1 cellular context compared by ENCODE assay signal in the genomic region with DNA sequence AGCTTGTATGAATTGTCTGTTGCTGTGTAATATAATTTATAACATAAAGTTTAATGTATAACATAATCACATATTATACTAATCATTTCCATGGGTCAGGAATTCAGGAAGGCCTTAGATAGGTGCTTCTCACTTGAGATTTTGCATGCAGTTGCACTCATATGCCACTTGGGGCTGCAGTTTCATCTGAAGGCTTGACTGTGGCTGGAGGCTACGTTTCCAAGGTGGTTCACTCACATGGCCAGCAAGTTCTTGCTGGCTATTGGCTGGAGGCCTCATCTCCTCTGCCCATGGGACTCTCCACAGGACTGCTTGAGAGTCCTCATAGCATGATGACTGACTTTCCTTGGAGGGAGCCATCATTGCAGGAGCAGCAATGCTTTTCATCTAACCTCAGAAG.
TF ChIP-seq lines count a peak whose summit lies in the region.

No MANE protein-coding gene starts in this region.

TF ChIP-seq in GM12878, 131 proteins besides CTCF, POLR2A, EP300 and RAD21:
- no peak for TF ChIP-seq IKZF2 (IDR thresholded peaks at IDR 0.05)
- TF ChIP-seq CHD1 (IDR thresholded peaks at IDR 0.05; ENCODE audit: low read depth, low read length), result no peak
- no peak for TF ChIP-seq HDAC6 (IDR thresholded peaks at IDR 0.05; ENCODE audit: unreplicated experiment)
- no peak for TF ChIP-seq TBL1XR1 (IDR thresholded peaks at IDR 0.05; ENCODE audit: low read depth, low read length)
- TF ChIP-seq NFIC (IDR thresholded peaks at IDR 0.05; ENCODE audit: low read depth, low read length), result no peak
- no peak for TF ChIP-seq RCOR1 (conservative IDR thresholded peaks at IDR 0.05; ENCODE audit: low read depth, low read length)
- no peak for TF ChIP-seq BMI1 (IDR thresholded peaks at IDR 0.05; ENCODE audit: borderline replicate concordance)
- TF ChIP-seq SIN3A (IDR thresholded peaks at IDR 0.05; ENCODE audit: low read depth, low read length), result no peak
- no peak for TF ChIP-seq SREBF2 (IDR thresholded peaks at IDR 0.05; ENCODE audit: low read length)
- TF ChIP-seq WRNIP1 (IDR thresholded peaks at IDR 0.05; ENCODE audit: borderline replicate concordance, low read depth, low read length), result no peak
- TF ChIP-seq ESRRA (IDR thresholded peaks at IDR 0.05; ENCODE audit: low read length), result no peak
- TF ChIP-seq, protein P1, sequence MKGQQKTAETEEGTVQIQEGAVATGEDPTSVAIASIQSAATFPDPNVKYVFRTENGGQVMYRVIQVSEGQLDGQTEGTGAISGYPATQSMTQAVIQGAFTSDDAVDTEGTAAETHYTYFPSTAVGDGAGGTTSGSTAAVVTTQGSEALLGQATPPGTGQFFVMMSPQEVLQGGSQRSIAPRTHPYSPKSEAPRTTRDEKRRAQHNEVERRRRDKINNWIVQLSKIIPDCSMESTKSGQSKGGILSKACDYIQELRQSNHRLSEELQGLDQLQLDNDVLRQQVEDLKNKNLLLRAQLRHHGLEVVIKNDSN (IDR thresholded peaks at IDR 0.05; ENCODE audit: borderline replicate concordance, extremely low read length, insufficient read depth, low read depth, low read length), result no peak
- TF ChIP-seq REST (IDR thresholded peaks at IDR 0.05; ENCODE audit: low read depth, low read length), result no peak
- TF ChIP-seq, protein P2, sequence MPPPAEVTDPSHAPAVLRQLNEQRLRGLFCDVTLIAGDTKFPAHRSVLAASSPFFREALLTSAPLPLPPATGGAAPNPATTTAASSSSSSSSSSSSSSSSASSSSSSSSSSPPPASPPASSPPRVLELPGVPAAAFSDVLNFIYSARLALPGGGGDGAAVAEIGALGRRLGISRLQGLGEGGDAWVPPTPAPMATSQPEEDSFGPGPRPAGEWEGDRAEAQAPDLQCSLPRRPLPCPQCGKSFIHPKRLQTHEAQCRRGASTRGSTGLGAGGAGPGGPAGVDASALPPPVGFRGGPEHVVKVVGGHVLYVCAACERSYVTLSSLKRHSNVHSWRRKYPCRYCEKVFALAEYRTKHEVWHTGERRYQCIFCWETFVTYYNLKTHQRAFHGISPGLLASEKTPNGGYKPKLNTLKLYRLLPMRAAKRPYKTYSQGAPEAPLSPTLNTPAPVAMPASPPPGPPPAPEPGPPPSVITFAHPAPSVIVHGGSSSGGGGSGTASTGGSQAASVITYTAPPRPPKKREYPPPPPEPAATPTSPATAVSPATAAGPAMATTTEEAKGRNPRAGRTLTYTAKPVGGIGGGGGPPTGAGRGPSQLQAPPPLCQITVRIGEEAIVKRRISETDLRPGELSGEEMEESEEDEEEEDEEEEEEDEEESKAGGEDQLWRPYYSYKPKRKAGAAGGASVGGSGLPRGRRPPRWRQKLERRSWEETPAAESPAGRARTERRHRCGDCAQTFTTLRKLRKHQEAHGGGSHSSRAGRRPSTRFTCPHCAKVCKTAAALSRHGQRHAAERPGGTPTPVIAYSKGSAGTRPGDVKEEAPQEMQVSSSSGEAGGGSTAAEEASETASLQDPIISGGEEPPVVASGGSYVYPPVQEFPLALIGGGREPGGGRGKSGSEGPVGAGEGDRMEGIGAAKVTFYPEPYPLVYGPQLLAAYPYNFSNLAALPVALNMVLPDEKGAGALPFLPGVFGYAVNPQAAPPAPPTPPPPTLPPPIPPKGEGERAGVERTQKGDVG (CRISPR knock-in tag; IDR thresholded peaks at IDR 0.05), result no peak
- TF ChIP-seq RELA (IDR thresholded peaks at IDR 0.05; ENCODE audit: borderline replicate concordance, partially characterized antibody), result no peak
TF ChIP-seq in GM12878: peak in this region for 0.
